16 cellular contexts compared by ENCODE assay signal in the genomic region with DNA sequence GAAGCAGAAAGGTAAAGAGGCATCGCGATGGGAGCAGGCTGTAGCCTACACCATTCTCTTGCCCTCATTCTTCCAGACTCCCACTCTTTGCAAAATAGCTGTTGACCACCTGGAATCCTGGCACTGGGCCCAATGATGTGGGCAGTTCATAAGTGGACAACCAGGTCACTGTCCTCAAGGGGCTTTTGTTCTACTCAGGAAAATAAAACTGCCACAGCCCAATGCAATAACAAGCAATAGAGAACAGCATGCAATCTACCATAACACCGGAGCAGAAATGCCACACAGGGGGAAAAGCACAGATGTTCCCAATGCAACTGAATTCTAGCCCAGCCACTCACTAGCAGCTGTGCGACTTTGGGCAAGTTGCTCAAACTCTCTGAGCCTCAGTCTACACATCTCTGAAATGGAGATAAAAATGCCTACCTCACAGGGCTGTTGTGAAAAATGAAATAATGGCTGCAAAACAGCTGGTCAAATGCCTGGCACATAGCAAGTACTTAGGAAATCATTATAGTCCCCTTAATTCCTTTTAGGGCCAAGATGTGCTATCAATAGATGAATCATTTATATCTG. TPM values are rescaled to one million over a fixed set of nuclear protein-coding genes. Genes with fewer than 3 reads are reported as not detected.
DNase-seq lines count a peak whose midpoint lies in the region; ATAC-seq and TF ChIP-seq lines count a peak whose summit lies in the region.
"Had no signal": no experiment of that assay in that cellular context is flagged by ENCODE, and none has a peak within 500 bp of the region (broad histone marks: within the 10 kb centered on the region; RNA-seq: fewer than 3 reads in every experiment).

No MANE protein-coding gene starts in this region.

- 100% methylated on average over 1 of the region's 4 CpGs; no CpG with 5 or more reads in 1 of the 2 experiments for WGBS in IMR-90 (ENCODE audit: extremely low coverage in 2 of 2, insufficient read length in 1 of 2), 2 experiments

- TF ChIP-seq CTCF in IMR-90 (conservative IDR thresholded peaks at IDR 0.05; ENCODE audit: low read depth, low read length) (no peak), foreskin keratinocyte (conservative IDR thresholded peaks at IDR 0.05) (no peak), tibial artery (IDR thresholded peaks at IDR 0.05) (no peak)

- in situ Hi-C loops in IMR-90 (cut with MboI; ENCODE audit: low sequenced_read_pairs), result no loop called here

- no peak overlapping the region for H2BK5ac ChIP-seq in IMR-90 (ENCODE audit: low read depth, low read length, poor library complexity, severe bottlenecking)

- no peaks in the 10 kb centered on the region for H3K9me3 Mint-ChIP-seq in activated T-helper 1 cell treated with anti-CD3 and anti-CD28 coated beads, Interleukin-12 subunit alpha, Interleukin-12 subunit beta, Interleukin-2, Interleukin-4 antibody, amounts not matched to agents 30 ng/mL and 10 ng/mL and 1 ng/mL, durations not matched to agents 14 hours and 24 hours and 36 hours
- H3K9me3 Mint-ChIP-seq: activated naive CD8-positive, alpha-beta T cell treated with anti-CD3 and anti-CD28 coated beads, Interleukin-2, amount 50 U/mL, for 24 hours; activated T-cell treated with anti-CD3 and anti-CD28 coated beads, Interleukin-2, amount 50 U/mL, for 24 hours; immature natural killer cell had no signal

- no peak overlapping the region for H3K9ac ChIP-seq in IMR-90 (ENCODE audit: low read depth, low read length)

- H3K36me3 Mint-ChIP-seq in activated T-helper 1 cell treated with anti-CD3 and anti-CD28 coated beads, Interleukin-12 subunit alpha, Interleukin-12 subunit beta, Interleukin-2, Interleukin-4 antibody, amounts not matched to agents 30 ng/mL and 10 ng/mL and 1 ng/mL, durations not matched to agents 14 hours and 24 hours and 36 hours (ENCODE audit: low read depth), result no peaks in the 10 kb centered on the region
- H3K36me3 Mint-ChIP-seq: immature natural killer cell had no signal

- peaks cover 12% of the 10 kb centered on the region for H3K4me1 Mint-ChIP-seq in activated T-helper 1 cell treated with anti-CD3 and anti-CD28 coated beads, Interleukin-12 subunit alpha, Interleukin-12 subunit beta, Interleukin-2, Interleukin-4 antibody, amounts not matched to agents 30 ng/mL and 10 ng/mL and 1 ng/mL, durations not matched to agents 14 hours and 24 hours and 36 hours (ENCODE audit: low read depth)
- H3K4me1 Mint-ChIP-seq: B cell, immature natural killer cell had no signal

- H2BK120ac ChIP-seq in IMR-90 (ENCODE audit: low read depth, low read length), result peak overlapping the region; percentile 22; the same call in 1 of the 2 replicates

- H3K4ac ChIP-seq in IMR-90 (ENCODE audit: low read depth, low read length), result peak overlapping the region; percentile 11; the same call in 1 of the 2 replicates

- H3K4me2 ChIP-seq in IMR-90 (ENCODE audit: low read depth, low read length), result no peak overlapping the region

- TF ChIP-seq RAD21 in IMR-90 (IDR thresholded peaks at IDR 0.05; ENCODE audit: low read length), result no peak

- H4K20me1 ChIP-seq in IMR-90 (ENCODE audit: insufficient read depth, low read length), result peaks cover 6% of the 10 kb centered on the region; the same call in 1 of the 2 replicates

- 0 out of 2 replicates have a peak overlapping the region, but pooled peaks have one; percentile 12 for H3K23ac ChIP-seq in IMR-90 (ENCODE audit: low read depth, low read length)

- no peaks in the 10 kb centered on the region for H3K79me1 ChIP-seq in IMR-90 (ENCODE audit: low read depth in 1 of 2, low read length in 2 of 2)

- H3K4me1 ChIP-seq in IMR-90 (ENCODE audit: control insufficient read depth, insufficient read depth, low read length) (peaks cover 15% of the 10 kb centered on the region), foreskin keratinocyte (peaks cover 9% of the 10 kb centered on the region), tibial artery (peaks cover 4 to 27% (median 9%) of the 10 kb centered on the region in 4 donors)
- H3K4me1 ChIP-seq: colonic mucosa had no signal

- H3K36me3 ChIP-seq in IMR-90 (ENCODE audit: control insufficient read depth, insufficient read depth, low read length), result no peaks in the 10 kb centered on the region
- H3K36me3 ChIP-seq in tibial artery, result no peaks in the 10 kb centered on the region
- H3K36me3 ChIP-seq: colonic mucosa had no signal

- no peaks in the 10 kb centered on the region for H3K9me3 ChIP-seq in IMR-90 (ENCODE audit: control insufficient read depth, insufficient read depth, low read length)
- H3K9me3 ChIP-seq in tibial artery, result no peaks in the 10 kb centered on the region
- H3K9me3 ChIP-seq: colonic mucosa had no signal

- no peak overlapping the region for H3K56ac ChIP-seq in IMR-90 (ENCODE audit: extremely low read depth, insufficient read depth, low read length)

- peaks cover 8% of the 10 kb centered on the region for H3K27me3 Mint-ChIP-seq in activated T-helper 1 cell treated with anti-CD3 and anti-CD28 coated beads, Interleukin-12 subunit alpha, Interleukin-12 subunit beta, Interleukin-2, Interleukin-4 antibody, amounts not matched to agents 30 ng/mL and 10 ng/mL and 1 ng/mL, durations not matched to agents 14 hours and 24 hours and 36 hours (ENCODE audit: insufficient read depth)
- H3K27me3 Mint-ChIP-seq: activated naive CD8-positive, alpha-beta T cell treated with anti-CD3 and anti-CD28 coated beads, Interleukin-2, amount 50 U/mL, for 24 hours; activated T-cell treated with anti-CD3 and anti-CD28 coated beads, Interleukin-2, amount 50 U/mL, for 24 hours had no signal

- 0 out of 2 replicates have a peak overlapping the region, but pooled peaks have one; percentile 2 for H2BK20ac ChIP-seq in IMR-90 (ENCODE audit: low read depth, low read length)

- intact Hi-C loops in IMR-90 (cut with micrococcal nuclease) (no loop called here), tibial artery (cut with DNase I; ENCODE audit: low total_unique reads) (loop anchor here (10.0 kb wide), 1 partner anchor 205 kb away; a partner anchor contains a TSS)
- intact Hi-C loops in activated T-helper 1 cell treated with anti-CD3 and anti-CD28 coated beads, Interleukin-12 subunit alpha, Interleukin-12 subunit beta, Interleukin-2, Interleukin-4 antibody, amounts not matched to agents 30 ng/mL and 10 ng/mL and 1 ng/mL, durations not matched to agents 14 hours and 24 hours and 36 hours (cut with micrococcal nuclease), result loop anchor here (2.0 kb wide), 1 partner anchor 77 kb away; no protein-coding TSS in a partner anchor

- no peak for DNase-seq in IMR-90
- DNase-seq in foreskin keratinocyte, result no peak
- no peak for DNase-seq in tibial artery
- DNase-seq in stimulated activated naive CD8-positive, alpha-beta T cell treated with anti-CD3 and anti-CD28 coated beads, Interleukin-15, Interleukin-2, amounts not matched to agents 100 U/mL and 50 U/mL, for 24 hours, result no peak
- no peak for DNase-seq in stimulated activated CD4-positive, alpha-beta T cell treated with anti-CD3 and anti-CD28 coated beads, Interleukin-2, amount 100 ng/mL, for 24 hours
- DNase-seq in activated T-helper 1 cell treated with anti-CD3 and anti-CD28 coated beads, Interleukin-12 subunit alpha, Interleukin-12 subunit beta, Interleukin-2, Interleukin-4 antibody, amounts not matched to agents 30 ng/mL and 10 ng/mL and 1 ng/mL, durations not matched to agents 14 hours and 24 hours and 36 hours (ENCODE audit: low spot score), result no peak
- DNase-seq: activated CD4-positive, alpha-beta T cell treated with anti-CD3 and anti-CD28 coated beads, Interleukin-2, amount 50 U/mL, for 1 hour; activated naive CD8-positive, alpha-beta T cell treated with anti-CD3 and anti-CD28 coated beads, Interleukin-2, amount 50 U/mL, for 24 hours; activated T-cell treated with anti-CD3 and anti-CD28 coated beads, Interleukin-2, amount 50 U/mL, for 24 hours; immature natural killer cell; NCI-H2227 treated with DMSO at 0.1 percent for 48 hours; stimulated activated CD4-positive, alpha-beta T cell treated with anti-CD3 and anti-CD28 coated beads, Interleukin-4, amount 100 ng/mL, for 1 hour had no signal

- no peak overlapping the region for H3K27ac Mint-ChIP-seq in activated T-helper 1 cell treated with anti-CD3 and anti-CD28 coated beads, Interleukin-12 subunit alpha, Interleukin-12 subunit beta, Interleukin-2, Interleukin-4 antibody, amounts not matched to agents 30 ng/mL and 10 ng/mL and 1 ng/mL, durations not matched to agents 14 hours and 24 hours and 36 hours
- H3K27ac Mint-ChIP-seq: activated naive CD8-positive, alpha-beta T cell treated with anti-CD3 and anti-CD28 coated beads, Interleukin-2, amount 50 U/mL, for 24 hours; activated T-cell treated with anti-CD3 and anti-CD28 coated beads, Interleukin-2, amount 50 U/mL, for 24 hours; B cell had no signal

- no peak overlapping the region; a peak in 1 of 4 replicates for H4K8ac ChIP-seq in IMR-90 (ENCODE audit: low read depth in 2 of 2, low read length in 2 of 2)

- TF ChIP-seq POLR2A in IMR-90 (IDR thresholded peaks at IDR 0.05; ENCODE audit: low read depth, low read length), result no peak

- no peak for ATAC-seq in IMR-90 (ENCODE audit: low read depth)
- ATAC-seq in foreskin keratinocyte, result no peak
- no peak for ATAC-seq in stimulated activated naive CD8-positive, alpha-beta T cell treated with anti-CD3 and anti-CD28 coated beads, Interleukin-15, Interleukin-2, amounts not matched to agents 100 U/mL and 50 U/mL, for 24 hours

- no peaks in the 10 kb centered on the region for H3K27me3 ChIP-seq in IMR-90 (ENCODE audit: control insufficient read depth, insufficient read depth, low read length)
- peaks cover 5% of the 10 kb centered on the region for H3K27me3 ChIP-seq in foreskin keratinocyte
- H3K27me3 ChIP-seq in tibial artery, result no peaks in the 10 kb centered on the region
- H3K27me3 ChIP-seq: colonic mucosa had no signal

- peaks cover 14% of the 10 kb centered on the region; the same call in 1 of the 2 replicates for H3K9me1 ChIP-seq in IMR-90 (ENCODE audit: insufficient read depth, low read length)

- no peak overlapping the region for H3K18ac ChIP-seq in IMR-90 (ENCODE audit: low read depth, low read length)

- H3K4me3 ChIP-seq in IMR-90 (ENCODE audit: insufficient read depth, low read depth, low read length) (no peak overlapping the region), tibial artery (no peak overlapping the region)
- H3K4me3 ChIP-seq: colonic mucosa, SK-N-MC had no signal

- no peak overlapping the region for H2AFZ ChIP-seq in IMR-90 (replicated peaks; ENCODE audit: low read length, poor library complexity)

- CTCF ChIA-PET in IMR-90 (lab: Yijun Ruan, JAX), result interaction anchor here (0.6 to 2.0 kb wide), 2 partner anchors 12 to 183 kb away, joined by 4 to 8 read pairs; no protein-coding TSS in a partner anchor

- no peak overlapping the region for H3K4me3 Mint-ChIP-seq in activated T-helper 1 cell treated with anti-CD3 and anti-CD28 coated beads, Interleukin-12 subunit alpha, Interleukin-12 subunit beta, Interleukin-2, Interleukin-4 antibody, amounts not matched to agents 30 ng/mL and 10 ng/mL and 1 ng/mL, durations not matched to agents 14 hours and 24 hours and 36 hours
- H3K4me3 Mint-ChIP-seq: activated naive CD8-positive, alpha-beta T cell treated with anti-CD3 and anti-CD28 coated beads, Interleukin-2, amount 50 U/mL, for 24 hours; activated T-cell treated with anti-CD3 and anti-CD28 coated beads, Interleukin-2, amount 50 U/mL, for 24 hours; B cell; immature natural killer cell had no signal

- H2AK5ac ChIP-seq in IMR-90 (ENCODE audit: low read depth, low read length), result no peak overlapping the region; the same call in 1 of the 2 replicates

- H3K27ac ChIP-seq in IMR-90 (ENCODE audit: insufficient read depth, low read length) (no peak overlapping the region), angular gyrus (ENCODE audit: low read depth, low read length) (peak overlapping the region; percentile 64), foreskin keratinocyte (peak overlapping the region; percentile 60), tibial artery (peak overlapping the region; percentile 58 to 59)
- H3K27ac ChIP-seq: colonic mucosa, SK-N-MC had no signal

- dilution Hi-C loops in IMR-90 (cut with HindIII; ENCODE audit: low sequenced_read_pairs, unreplicated experiment), result no loop called here

- BruUV-seq in IMR-90 (replicated peaks; lab: Mats Ljungman, UMichigan), result no TSS peak

- POLR2A ChIA-PET in IMR-90 (lab: Charles Lee; ENCODE audit: unreplicated experiment), result no interaction called here

- no peak overlapping the region for H2BK15ac ChIP-seq in IMR-90 (ENCODE audit: low read depth, low read length)

- H4K5ac ChIP-seq in IMR-90 (ENCODE audit: low read depth, low read length), result no peak overlapping the region

- no peak overlapping the region for H2AK9ac ChIP-seq in IMR-90 (replicated peaks; ENCODE audit: low read depth, low read length, poor library complexity)

- no peak overlapping the region for H4K91ac ChIP-seq in IMR-90 (ENCODE audit: insufficient read depth, low read depth, low read length)

- H3K14ac ChIP-seq in IMR-90 (replicated peaks; ENCODE audit: low read depth, low read length), result peak overlapping the region; percentile 62

RNA-seq across cellular contexts. Expression of a gene that starts 56.7 kb away (rescaled TPM):
- 15.0 and 16.0 TPM in 2 replicates for total RNA-seq in IMR-90 (2012; rRNA removed)
- 40.4 and 50.6 TPM in 2 replicates for polyA plus RNA-seq in IMR-90 (2012; rRNA removed)
- polyA plus RNA-seq in IMR-90 (2012; cell fraction: cytosol; rRNA removed), result 42.0 and 55.1 TPM in 2 replicates
- polyA plus RNA-seq in IMR-90 (2012; cell fraction: nucleus; rRNA removed; ENCODE audit: low replicate concordance), result 11.2 and 13.0 TPM in 2 replicates
- 80.7 and 82.8 TPM in 2 replicates for total RNA-seq in foreskin keratinocyte
- polyA plus RNA-seq in foreskin keratinocyte, result 113 and 114 TPM in 2 replicates
- 29.7 and 32.5 TPM in 2 replicates for total RNA-seq in activated T-helper 1 cell treated with anti-CD3 and anti-CD28 coated beads, Interleukin-12 subunit alpha, Interleukin-12 subunit beta, Interleukin-2, Interleukin-4 antibody, amounts not matched to agents 30 ng/mL and 10 ng/mL and 1 ng/mL, durations not matched to agents 14 hours and 24 hours and 36 hours
